8 cellular contexts compared by ENCODE assay signal in the genomic region with DNA sequence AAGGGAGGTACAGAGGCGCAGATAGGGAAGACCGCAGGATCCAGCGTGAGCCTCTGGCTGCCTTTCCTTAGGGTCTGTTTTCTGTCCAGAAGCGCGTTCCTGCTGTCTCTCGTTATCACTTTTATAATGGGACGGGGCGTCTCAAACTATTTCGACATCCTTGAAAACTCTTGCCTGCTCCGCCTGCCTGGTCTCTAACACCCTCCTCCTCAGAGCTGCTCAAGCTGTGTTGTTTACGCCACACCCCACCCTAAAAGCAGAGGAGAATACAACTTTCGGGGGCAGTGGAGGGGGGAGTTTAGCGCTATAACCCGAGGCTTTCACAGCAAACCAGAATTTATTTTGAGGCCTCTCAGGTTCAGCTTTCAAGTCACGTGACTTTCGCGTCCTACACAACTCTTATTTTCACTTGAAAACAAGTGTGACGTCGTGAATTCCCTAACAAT. TPM values are rescaled to one million over a fixed set of nuclear protein-coding genes. Genes with fewer than 3 reads are reported as not detected.
DNase-seq lines count a peak whose midpoint lies in the region; ATAC-seq, FAIRE-seq and TF ChIP-seq lines count a peak whose summit lies in the region.

No MANE protein-coding gene starts in this region.

- peaks cover 6% of the 10 kb centered on the region for H3K36me3 Mint-ChIP-seq in activated CD4-positive, alpha-beta T cell treated with anti-CD3 and anti-CD28 coated beads, Interleukin-2, amount 10 ng/mL, durations not matched to agents 7 days and 5 days (ENCODE audit: low read depth)
- H3K36me3 Mint-ChIP-seq in natural killer cell: no peaks in the 10 kb centered on the region

- H3K4me3 ChIP-seq in SJSA1: peak overlapping the region; percentile 89

- H3K27ac ChIP-seq in SJSA1: peak overlapping the region; percentile 81

- no peak for TF ChIP-seq CTCF in natural killer cell (IDR thresholded peaks at IDR 0.05)

- CTCF ChIA-PET in activated CD4-positive, alpha-beta T cell treated with anti-CD3 and anti-CD28 coated beads, Interleukin-2, amount 10 ng/mL, durations not matched to agents 7 days and 5 days (lab: Charles Lee): interaction anchor here (3.1 kb wide), 1 partner anchor 11 kb away, joined by 10 read pairs; no protein-coding TSS in a partner anchor

- ATAC-seq in esophagus mucosa (peak; percentile 2), natural killer cell (peak; percentile 44 to 57 (median 48))

- POLR2A ChIA-PET in activated CD4-positive, alpha-beta T cell treated with anti-CD3 and anti-CD28 coated beads, Interleukin-2, amount 10 ng/mL, durations not matched to agents 7 days and 5 days (lab: Charles Lee): no interaction called here

- H3K9me3 Mint-ChIP-seq in activated CD4-positive, alpha-beta T cell treated with anti-CD3 and anti-CD28 coated beads, Interleukin-2, amount 10 ng/mL, durations not matched to agents 7 days and 5 days: no peaks in the 10 kb centered on the region
- H3K9me3 Mint-ChIP-seq in natural killer cell: no peaks in the 10 kb centered on the region

- no peaks in the 10 kb centered on the region for H3K27me3 Mint-ChIP-seq in activated CD4-positive, alpha-beta T cell treated with anti-CD3 and anti-CD28 coated beads, Interleukin-2, amount 10 ng/mL, durations not matched to agents 7 days and 5 days
- H3K27me3 Mint-ChIP-seq in natural killer cell (ENCODE audit: low read depth in 2 of 2): no peaks in the 10 kb centered on the region

- peaks cover 25% of the 10 kb centered on the region for H3K4me1 Mint-ChIP-seq in activated CD4-positive, alpha-beta T cell treated with anti-CD3 and anti-CD28 coated beads, Interleukin-2, amount 10 ng/mL, durations not matched to agents 7 days and 5 days
- peaks cover 13 to 22% of the 10 kb centered on the region in 2 donors for H3K4me1 Mint-ChIP-seq in natural killer cell

- H3K9me3 ChIP-seq in SJSA1 (replicated peaks): no peaks in the 10 kb centered on the region

- H3K27me3 ChIP-seq in SJSA1 (replicated peaks): no peaks in the 10 kb centered on the region

- H3K4me1 ChIP-seq in SJSA1 (replicated peaks): peaks cover 21% of the 10 kb centered on the region

- peak; percentile 25 for DNase-seq in activated CD4-positive, alpha-beta T cell treated with anti-CD3 and anti-CD28 coated beads, Interleukin-2, amount 10 ng/mL, durations not matched to agents 7 days and 5 days
- no peak for DNase-seq in activated CD4-positive, alpha-beta T cell treated with anti-CD3 and anti-CD28 coated beads, Interleukin-2, amount 50 U/mL, for 48 hours
- DNase-seq in SJSA1 (ENCODE audit: low read depth in 1 of 2, low spot score in 2 of 2): peak in 1 of 2 experiments; percentile 74
- peak; percentile 26 for DNase-seq in natural killer cell
- DNase-seq in effector CD8-positive, alpha-beta T cell (lab: John Stamatoyannopoulos, UW): no peak
- DNase-seq in NCI-H1417 treated with DMSO at 0.1 percent for 48 hours (lab: John Stamatoyannopoulos, UW): no peak
- DNase-seq in HTR-8/SVneo (ENCODE audit: insufficient read length, low spot score): no peak

- peak overlapping the region; percentile 80 for H3K4me3 Mint-ChIP-seq in activated CD4-positive, alpha-beta T cell treated with anti-CD3 and anti-CD28 coated beads, Interleukin-2, amount 10 ng/mL, durations not matched to agents 7 days and 5 days
- H3K4me3 Mint-ChIP-seq in natural killer cell: peak overlapping the region; percentile 86

- no peak for FAIRE-seq in HTR-8/SVneo (lab: Jason Lieb, UNC)

- H3K27ac Mint-ChIP-seq in activated CD4-positive, alpha-beta T cell treated with anti-CD3 and anti-CD28 coated beads, Interleukin-2, amount 10 ng/mL, durations not matched to agents 7 days and 5 days: peak overlapping the region; percentile 94
- peak overlapping the region; percentile 84 to 91 for H3K27ac Mint-ChIP-seq in natural killer cell

- intact Hi-C loops in natural killer cell (cut with micrococcal nuclease): loop anchor here (1.0 kb wide), 1 partner anchor 26 kb away; the partner anchor contains the start of gene SLC10A3

- H3K36me3 ChIP-seq in SJSA1: no peaks in the 10 kb centered on the region; the same call in 1 of the 2 replicates

RNA-seq across cellular contexts. Expression of gene FAM3A, which starts 0.6 kb away (rescaled TPM):
- total RNA-seq in activated CD4-positive, alpha-beta T cell treated with anti-CD3 and anti-CD28 coated beads, Interleukin-2, amount 10 ng/mL, durations not matched to agents 7 days and 5 days: 10 to 100 TPM; 34.4 to 38.6 TPM
- total RNA-seq in SJSA1 (2014; rRNA removed; shearing (Covaris generic)): 19.6 and 28.8 TPM in 2 replicates
- 40.6 TPM for total RNA-seq in esophagus mucosa
- 10 to 100 TPM; 31.1 to 38.0 (median 37.3) TPM for total RNA-seq in natural killer cell

RNA-seq across cellular contexts. Expression of gene SLC10A3, which starts 26.2 kb away (rescaled TPM):
- total RNA-seq in activated CD4-positive, alpha-beta T cell treated with anti-CD3 and anti-CD28 coated beads, Interleukin-2, amount 10 ng/mL, durations not matched to agents 7 days and 5 days: 10 to 100 TPM; 21.7 to 26.0 TPM
- total RNA-seq in SJSA1 (2014; rRNA removed; shearing (Covaris generic)): 10.1 and 19.9 TPM in 2 replicates
- total RNA-seq in esophagus mucosa: 20.6 TPM
- 10 to 100 TPM; 26.5 to 42.1 (median 31.8) TPM for total RNA-seq in natural killer cell

RNA-seq across cellular contexts. Expression of gene G6PD, which starts 30.0 kb away (rescaled TPM):
- 10 to 100 TPM; 64.7 to 69.4 TPM for total RNA-seq in activated CD4-positive, alpha-beta T cell treated with anti-CD3 and anti-CD28 coated beads, Interleukin-2, amount 10 ng/mL, durations not matched to agents 7 days and 5 days
- 32.6 and 52.7 TPM in 2 replicates for total RNA-seq in SJSA1 (2014; rRNA removed; shearing (Covaris generic))
- total RNA-seq in esophagus mucosa: 75.4 TPM
- total RNA-seq in natural killer cell: 100 to 1,000 TPM; 184 to 220 (median 197) TPM

RNA-seq across cellular contexts. Expression of gene UBL4A, which starts 30.3 kb away (rescaled TPM):
- total RNA-seq in activated CD4-positive, alpha-beta T cell treated with anti-CD3 and anti-CD28 coated beads, Interleukin-2, amount 10 ng/mL, durations not matched to agents 7 days and 5 days: 10 to 100 TPM; 46.4 to 47.3 TPM
- 23.7 and 39.1 TPM in 2 replicates for total RNA-seq in SJSA1 (2014; rRNA removed; shearing (Covaris generic))
- total RNA-seq in esophagus mucosa (32.3 TPM), natural killer cell (10 to 100 TPM; 11.7 to 22.4 (median 17.6) TPM)

RNA-seq across cellular contexts. Expression of gene IKBKG, which starts 30.7 kb away (rescaled TPM):
- total RNA-seq in activated CD4-positive, alpha-beta T cell treated with anti-CD3 and anti-CD28 coated beads, Interleukin-2, amount 10 ng/mL, durations not matched to agents 7 days and 5 days: 10 to 100 TPM; 41.5 to 46.0 TPM
- total RNA-seq in SJSA1 (2014; rRNA removed; shearing (Covaris generic)): 20.6 and 24.2 TPM in 2 replicates
- total RNA-seq in esophagus mucosa (16.1 TPM), natural killer cell (10 to 100 TPM; 64.8 to 84.6 (median 84.1) TPM)

Comparison
In these comparisons a context has a peak if more than half of its experiments do, and no peak if none do; other contexts are left out.
1. DNase-seq: peak in activated CD4-positive, alpha-beta T cell treated with anti-CD3 and anti-CD28 coated beads, Interleukin-2, amount 10 ng/mL, durations not matched to agents 7 days and 5 days (single experiment) and natural killer cell (single experiment); none in activated CD4-positive, alpha-beta T cell treated with anti-CD3 and anti-CD28 coated beads, Interleukin-2, amount 50 U/mL, for 48 hours (0 of 2), effector CD8-positive, alpha-beta T cell (single experiment), NCI-H1417 treated with DMSO at 0.1 percent for 48 hours (single experiment) and HTR-8/SVneo (single experiment).